17 cellular contexts compared by ENCODE assay signal in the genomic region with DNA sequence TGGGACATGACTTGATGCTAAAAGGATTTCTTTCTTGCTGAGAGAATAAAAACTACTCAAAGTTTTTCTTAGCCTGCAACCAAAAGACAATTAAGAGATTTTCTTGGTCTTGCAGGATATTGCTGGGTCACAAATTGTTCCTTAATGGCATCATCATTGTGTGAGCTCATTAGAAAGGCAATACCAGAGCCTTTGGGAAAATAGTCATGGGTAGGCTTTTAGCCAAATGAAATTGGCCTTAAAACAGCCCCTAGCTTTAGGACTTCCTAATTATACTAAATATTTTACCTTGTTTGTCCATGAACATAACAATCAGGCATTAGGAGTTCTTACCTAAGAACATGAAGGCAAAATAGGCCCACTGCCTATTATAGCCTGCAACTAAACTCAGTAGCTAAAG. TPM values are rescaled to one million over a fixed set of nuclear protein-coding genes. Genes with fewer than 3 reads are reported as not detected.
DNase-seq lines count a peak whose midpoint lies in the region; TF ChIP-seq lines count a peak whose summit lies in the region.
"Had no signal": no experiment of that assay in that cellular context is flagged by ENCODE, and none has a peak within 500 bp of the region (broad histone marks: within the 10 kb centered on the region; RNA-seq: fewer than 3 reads in every experiment).

No MANE protein-coding gene starts in this region.

- CTCF ChIA-PET in A673 (lab: Charles Lee) = no interaction called here
- CTCF ChIA-PET in activated naive CD4-positive, alpha-beta T cell treated with anti-CD3 and anti-CD28 coated beads, Interleukin-2, amount 10 ng/mL, durations not matched to agents 7 days and 5 days (lab: Charles Lee) = no interaction called here

- no peak overlapping the region for H3K27ac ChIP-seq in A673 (ENCODE audit: low read depth, low read length, poor library complexity, severe bottlenecking)
- H3K27ac ChIP-seq: HL-60, Peyer's patch had no signal

- H3K36me3 ChIP-seq in A673 (ENCODE audit: insufficient read depth, low read length, poor library complexity, severe bottlenecking) (no peaks in the 10 kb centered on the region), adipocyte (ENCODE audit: control insufficient read depth, insufficient read depth, low read length, severe bottlenecking) (no peaks in the 10 kb centered on the region)
- H3K36me3 ChIP-seq: Peyer's patch had no signal

- no peak overlapping the region for H3K4me3 ChIP-seq in A673 (ENCODE audit: low read depth, low read length, poor library complexity, severe bottlenecking)
- no peak overlapping the region for H3K4me3 ChIP-seq in adipocyte (ENCODE audit: low read length)
- H3K4me3 ChIP-seq: Peyer's patch had no signal

- DNase-seq in A673 (ENCODE audit: low spot score) = peak; percentile 11
- DNase-seq in G401 (ENCODE audit: low spot score) = peak; percentile 53
- peak; percentile 35 for DNase-seq in adipocyte (ENCODE audit: low read depth)
- DNase-seq in glutamatergic neuron = no peak
- DNase-seq in activated naive CD4-positive, alpha-beta T cell treated with anti-CD3 and anti-CD28 coated beads, Interleukin-2, amount 10 ng/mL, durations not matched to agents 7 days and 5 days = no peak
- no peak for DNase-seq in nephron progenitor cell
- no peak for DNase-seq in RPMI8226
- no peak for DNase-seq in NCI-H226
- DNase-seq: CD8-positive, alpha-beta T cell; DMS79 treated with DMSO at 0.1 percent for 48 hours; H9; NCI-H146; NCI-H69; Peyer's patch; SHP77 had no signal

- H3K4me1 ChIP-seq in A673 (ENCODE audit: insufficient read depth, low read length, poor library complexity, severe bottlenecking) = no peaks in the 10 kb centered on the region
- peaks cover 26% of the 10 kb centered on the region for H3K4me1 ChIP-seq in adipocyte (ENCODE audit: control insufficient read depth, insufficient read depth, low read length)
- H3K4me1 ChIP-seq: Peyer's patch had no signal

- peak overlapping the region; percentile 5 for H3K4me3 Mint-ChIP-seq in glutamatergic neuron (ENCODE audit: unreplicated experiment)
- no peak overlapping the region for H3K4me3 Mint-ChIP-seq in activated naive CD4-positive, alpha-beta T cell treated with anti-CD3 and anti-CD28 coated beads, Interleukin-2, amount 10 ng/mL, durations not matched to agents 7 days and 5 days
- H3K4me3 Mint-ChIP-seq in nephron progenitor cell = no peak overlapping the region
- H3K4me3 Mint-ChIP-seq: B cell; CD8-positive, alpha-beta T cell; H9 had no signal

- no peaks in the 10 kb centered on the region for H3K9me3 ChIP-seq in A673 (ENCODE audit: low read depth, low read length, poor library complexity, severe bottlenecking)
- H3K9me3 ChIP-seq in adipocyte (ENCODE audit: control insufficient read depth, low read length) = no peaks in the 10 kb centered on the region
- H3K9me3 ChIP-seq: Peyer's patch had no signal

- H3K27me3 ChIP-seq in A673 (replicated peaks; ENCODE audit: insufficient read depth, low read depth, low read length, poor library complexity) (no peaks in the 10 kb centered on the region), adipocyte (replicated peaks; ENCODE audit: control insufficient read depth, insufficient read depth, low read length) (no peaks in the 10 kb centered on the region)
- H3K27me3 ChIP-seq: Peyer's patch had no signal

- H3K4me1 Mint-ChIP-seq in glutamatergic neuron (ENCODE audit: low read depth, unreplicated experiment) (peaks cover 10% of the 10 kb centered on the region), nephron progenitor cell (peaks cover 4% of the 10 kb centered on the region)
- peaks cover 4% of the 10 kb centered on the region for H3K4me1 Mint-ChIP-seq in activated naive CD4-positive, alpha-beta T cell treated with anti-CD3 and anti-CD28 coated beads, Interleukin-2, amount 10 ng/mL, durations not matched to agents 7 days and 5 days
- H3K4me1 Mint-ChIP-seq: H9 had no signal

- H3K27me3 Mint-ChIP-seq in glutamatergic neuron (ENCODE audit: unreplicated experiment) = no peaks in the 10 kb centered on the region
- H3K27me3 Mint-ChIP-seq in activated naive CD4-positive, alpha-beta T cell treated with anti-CD3 and anti-CD28 coated beads, Interleukin-2, amount 10 ng/mL, durations not matched to agents 7 days and 5 days = no peaks in the 10 kb centered on the region
- no peaks in the 10 kb centered on the region for H3K27me3 Mint-ChIP-seq in nephron progenitor cell (ENCODE audit: low read depth, poor library complexity)

- in situ Hi-C loops in G401 (cut with HindIII; ENCODE audit: low sequenced_read_pairs) = no loop called here

- H3K27ac Mint-ChIP-seq in glutamatergic neuron (ENCODE audit: unreplicated experiment) = peak overlapping the region; percentile 62
- H3K27ac Mint-ChIP-seq in activated naive CD4-positive, alpha-beta T cell treated with anti-CD3 and anti-CD28 coated beads, Interleukin-2, amount 10 ng/mL, durations not matched to agents 7 days and 5 days = no peak overlapping the region
- no peak overlapping the region for H3K27ac Mint-ChIP-seq in nephron progenitor cell
- H3K27ac Mint-ChIP-seq: B cell; CD8-positive, alpha-beta T cell; H9 had no signal

- TF ChIP-seq CTCF in A673 (conservative IDR thresholded peaks at IDR 0.05; ENCODE audit: low read depth, low read length) = no peak
- TF ChIP-seq CTCF in glutamatergic neuron (IDR thresholded peaks at IDR 0.05; ENCODE audit: partially characterized antibody, unreplicated experiment) = no peak
- TF ChIP-seq CTCF in nephron progenitor cell (IDR thresholded peaks at IDR 0.05) = no peak

- POLR2A ChIA-PET in A673 (lab: Charles Lee; ENCODE audit: low non-redundant PET) = no interaction called here

- H3K36me3 Mint-ChIP-seq in glutamatergic neuron (ENCODE audit: unreplicated experiment) (peaks cover 2% of the 10 kb centered on the region), nephron progenitor cell (ENCODE audit: low read depth) (peaks cover 8% of the 10 kb centered on the region)
- H3K36me3 Mint-ChIP-seq in activated naive CD4-positive, alpha-beta T cell treated with anti-CD3 and anti-CD28 coated beads, Interleukin-2, amount 10 ng/mL, durations not matched to agents 7 days and 5 days = no peaks in the 10 kb centered on the region
- H3K36me3 Mint-ChIP-seq: CD8-positive, alpha-beta T cell had no signal

- no peak overlapping the region for H3K9ac ChIP-seq in adipocyte (ENCODE audit: low read length)

- H3K9me3 Mint-ChIP-seq in glutamatergic neuron (ENCODE audit: unreplicated experiment) (no peaks in the 10 kb centered on the region), nephron progenitor cell (peaks cover 18% of the 10 kb centered on the region)
- H3K9me3 Mint-ChIP-seq in activated naive CD4-positive, alpha-beta T cell treated with anti-CD3 and anti-CD28 coated beads, Interleukin-2, amount 10 ng/mL, durations not matched to agents 7 days and 5 days = no peaks in the 10 kb centered on the region
- H3K9me3 Mint-ChIP-seq: CD8-positive, alpha-beta T cell had no signal

- no TSS peak for BruUV-seq in A673 (replicated peaks; lab: Mats Ljungman, UMichigan)

- intact Hi-C loops in A673 (cut with micrococcal nuclease; ENCODE audit: unreplicated experiment) = no loop called here

RNA-seq across cellular contexts. Expression of gene FAM13A, which starts 10.4 kb away (rescaled TPM):
- total RNA-seq in A673 (2021) (15.5 and 16.1 TPM in 2 replicates), glutamatergic neuron (ENCODE audit: unreplicated experiment) (51.2 TPM)
- 27.1 and 39.0 TPM in 2 replicates for total RNA-seq in G401 (2014; rRNA removed; shearing (Covaris generic))

RNA-seq across cellular contexts. Expression of gene TIGD2, which starts 43.9 kb away (rescaled TPM):
- total RNA-seq in A673 (2021) = 2.8 TPM in 2 replicates
- total RNA-seq in G401 (2014; rRNA removed; shearing (Covaris generic)) = 29.4 and 34.5 TPM in 2 replicates
- 18.4 TPM for total RNA-seq in glutamatergic neuron (ENCODE audit: unreplicated experiment)

Comparison
In these comparisons a context has a peak if more than half of its experiments do, and no peak if none do; other contexts are left out.
1. DNase-seq: peak in A673 (single experiment), G401 (single experiment) and adipocyte (single experiment); none in glutamatergic neuron (single experiment), activated naive CD4-positive, alpha-beta T cell treated with anti-CD3 and anti-CD28 coated beads, Interleukin-2, amount 10 ng/mL, durations not matched to agents 7 days and 5 days (single experiment), nephron progenitor cell (single experiment), RPMI8226 (single experiment) and NCI-H226 (single experiment).